Comparison of ENCODE assay signal across 10 cellular contexts in genomic region chr4:107823870-107824366, GRCh38. TPM values are rescaled to one million over a fixed set of nuclear protein-coding genes. Genes with fewer than 3 reads are reported as not detected.
A peak's percentile ranks its signal among the peaks of the same experiment; 100 is the strongest.
DNase-seq lines count a peak whose midpoint lies in the region; ATAC-seq and TF ChIP-seq lines count a peak whose summit lies in the region.
"Had no signal": no experiment of that assay in that cellular context is flagged by ENCODE, and none has a peak within 500 bp of the region (broad histone marks: within the 10 kb centered on the region; RNA-seq: fewer than 3 reads in every experiment).

No MANE protein-coding gene starts in this region.

- no peaks in the 10 kb centered on the region for H3K36me3 Mint-ChIP-seq in nephron (ENCODE audit: low read depth)
- H3K36me3 Mint-ChIP-seq: activated naive CD8-positive, alpha-beta T cell treated with anti-CD3 and anti-CD28 coated beads, Interleukin-2, amount 10 ng/mL, durations not matched to agents 7 days and 5 days had no signal

- H3K4me3 ChIP-seq in LNCaP clone FGC (ENCODE audit: low read depth, low read length) (peak overlapping the region; percentile 66), epithelial cell of proximal tubule (ENCODE audit: low read depth, low read length) (peak overlapping the region; percentile 83), BE2C (ENCODE audit: low read depth, low read length) (no peak overlapping the region)
- H3K4me3 ChIP-seq: GM12878 had no signal

- ATAC-seq in HG03571 (IDR thresholded peaks at IDR 0.05; ENCODE audit: unreplicated experiment) (no peak), HG02610 (IDR thresholded peaks at IDR 0.05; ENCODE audit: unreplicated experiment) (no peak)

- H3K4me1 ChIP-seq in BE2C, result no peaks in the 10 kb centered on the region

- peaks cover 21% of the 10 kb centered on the region for H3K27me3 Mint-ChIP-seq in nephron (ENCODE audit: low read depth)

- DNase-seq in Ammon's horn (ENCODE audit: low spot score) (peak; percentile 6), LNCaP clone FGC (ENCODE audit: low read depth) (no peak), epithelial cell of proximal tubule (ENCODE audit: low read depth) (no peak), NCI-H2196 (lab: John Stamatoyannopoulos, UW; ENCODE audit: unreplicated experiment) (no peak), BE2C (no peak)

- H3K4me1 Mint-ChIP-seq in nephron, result peaks cover 14% of the 10 kb centered on the region

- H3K9me3 Mint-ChIP-seq in nephron, result no peaks in the 10 kb centered on the region
- H3K9me3 Mint-ChIP-seq: activated naive CD8-positive, alpha-beta T cell treated with anti-CD3 and anti-CD28 coated beads, Interleukin-2, amount 10 ng/mL, durations not matched to agents 7 days and 5 days had no signal

- H3K27me3 ChIP-seq in BE2C, result peaks cover 58% of the 10 kb centered on the region

- peak overlapping the region; percentile 56 to 91 (median 91) for H3K27ac Mint-ChIP-seq in nephron
- H3K27ac Mint-ChIP-seq: activated naive CD8-positive, alpha-beta T cell treated with anti-CD3 and anti-CD28 coated beads, Interleukin-2, amount 10 ng/mL, durations not matched to agents 7 days and 5 days had no signal

- H3K4me3 Mint-ChIP-seq in nephron, result peak overlapping the region; percentile 93 to 99 (median 99)

- TF ChIP-seq CTCF in LNCaP clone FGC (IDR thresholded peaks at IDR 0.05; ENCODE audit: control insufficient read depth, extremely low read depth, insufficient read depth) (no peak), epithelial cell of proximal tubule (conservative IDR thresholded peaks at IDR 0.05; ENCODE audit: low read depth, low read length) (no peak), nephron (IDR thresholded peaks at IDR 0.05; ENCODE audit: unreplicated experiment in 3 of 3) (no peak), BE2C (IDR thresholded peaks at IDR 0.05; ENCODE audit: low read depth, low read length) (no peak)

- no peaks in the 10 kb centered on the region for H3K36me3 ChIP-seq in BE2C

- no peaks in the 10 kb centered on the region for H3K9me3 ChIP-seq in BE2C

RNA-seq across cellular contexts. Expression of gene SGMS2, which starts 0.8 kb away (rescaled TPM):
- total RNA-seq in epithelial cell of proximal tubule, result 77.2 and 84.2 TPM in 2 replicates
- polyA plus RNA-seq in BE2C (2012; ENCODE audit: insufficient read depth, insufficient read length, low read depth), result not detected
- total RNA-seq: activated naive CD8-positive, alpha-beta T cell treated with anti-CD3 and anti-CD28 coated beads, Interleukin-2, amount 10 ng/mL, durations not matched to agents 7 days and 5 days had no signal
